ENCODE assay signal across 16 cellular contexts in genomic region chr21:36696390-36696639, GRCh38. TPM values are rescaled to one million over a fixed set of nuclear protein-coding genes. Genes with fewer than 3 reads are reported as not detected.
"Had no signal": no experiment of that assay in that cellular context is flagged by ENCODE, and none has a peak within 500 bp of the region (broad histone marks: within the 10 kb centered on the region; RNA-seq: fewer than 3 reads in every experiment).

No MANE protein-coding gene starts in this region.

- H3K27ac ChIP-seq: body of pancreas, foreskin keratinocyte, parathyroid adenoma, tibial nerve, vagina had no signal

- H3K9me3 Mint-ChIP-seq: activated CD4-positive, alpha-beta memory T cell treated with anti-CD3 and anti-CD28 coated beads for 36 hours; activated naive CD4-positive, alpha-beta T cell treated with anti-CD3 and anti-CD28 coated beads for 36 hours; immature natural killer cell; nephron progenitor cell had no signal

- H3K9ac ChIP-seq: parathyroid adenoma had no signal

- ATAC-seq: body of pancreas, foreskin keratinocyte, SK-N-SH treated with all-trans-retinoic acid at 6 μM for 48 hours had no signal

- H3K4me3 ChIP-seq: body of pancreas, tibial nerve, vagina had no signal

- H3K4me1 ChIP-seq: foreskin keratinocyte, parathyroid adenoma had no signal

- H3K79me2 ChIP-seq: parathyroid adenoma had no signal

- H3K9me3 ChIP-seq: body of pancreas, tibial nerve, vagina had no signal

- DNase-seq: activated CD4-positive, alpha-beta memory T cell treated with anti-CD3 and anti-CD28 coated beads for 36 hours; activated CD4-positive, alpha-beta T cell treated with anti-CD3 and anti-CD28 coated beads for 1 hour; activated naive CD4-positive, alpha-beta T cell treated with anti-CD3 and anti-CD28 coated beads for 36 hours; body of pancreas; caudate nucleus; foreskin keratinocyte; immature natural killer cell; nephron progenitor cell; stimulated activated naive CD4-positive, alpha-beta T cell treated with Interleukin-2 at 50 U/mL for 16 hours; substantia nigra; T-helper 1 cell had no signal

- H3K4me3 Mint-ChIP-seq: activated CD4-positive, alpha-beta memory T cell treated with anti-CD3 and anti-CD28 coated beads for 36 hours; activated naive CD4-positive, alpha-beta T cell treated with anti-CD3 and anti-CD28 coated beads for 36 hours; immature natural killer cell; nephron progenitor cell had no signal

- H2AFZ ChIP-seq: parathyroid adenoma had no signal

- H3K27ac Mint-ChIP-seq: activated CD4-positive, alpha-beta memory T cell treated with anti-CD3 and anti-CD28 coated beads for 36 hours; activated naive CD4-positive, alpha-beta T cell treated with anti-CD3 and anti-CD28 coated beads for 36 hours; immature natural killer cell; nephron progenitor cell had no signal

- H3K36me3 ChIP-seq: tibial nerve, vagina had no signal

RNA-seq across cellular contexts. Expression of gene SIM2, which starts 2.6 kb away (rescaled TPM):
- total RNA-seq: foreskin keratinocyte, mesenteric fat pad, tibial nerve, vagina had no signal
